Comparison of ENCODE assay signal across 15 cellular contexts in the genomic region with DNA sequence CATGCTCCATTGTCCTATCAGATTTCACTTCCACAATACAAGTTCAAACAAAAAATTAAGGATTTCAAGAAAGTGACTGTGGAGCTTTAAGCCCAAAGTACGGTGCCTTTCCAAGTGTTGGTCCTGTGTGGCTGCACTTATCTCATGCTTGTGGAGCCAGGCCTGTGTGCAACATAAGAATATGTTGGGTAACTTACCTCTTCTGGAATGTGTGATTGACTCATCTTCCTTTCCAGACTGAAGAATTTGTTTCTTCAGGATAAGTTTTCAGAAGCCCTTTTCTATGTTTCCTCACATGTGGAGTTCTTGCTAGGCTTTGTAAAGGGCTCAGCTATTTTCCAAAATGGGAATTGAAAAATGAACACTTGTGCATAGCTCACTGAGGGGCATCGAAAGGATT.
DNase-seq lines count a peak whose midpoint lies in the region; ATAC-seq and TF ChIP-seq lines count a peak whose summit lies in the region.
"Had no signal": no experiment of that assay in that cellular context is flagged by ENCODE, and none has a peak within 500 bp of the region (broad histone marks: within the 10 kb centered on the region; RNA-seq: fewer than 3 reads in every experiment).

No MANE protein-coding gene starts in this region.

- H3K36me3 ChIP-seq in right atrium auricular region (no peaks in the 10 kb centered on the region), adipocyte (ENCODE audit: control insufficient read depth, insufficient read depth, low read length, severe bottlenecking) (no peaks in the 10 kb centered on the region)

- H3K27ac ChIP-seq in right atrium auricular region (no peak overlapping the region), foreskin keratinocyte (peak overlapping the region; percentile 43)

- H3K9me3 ChIP-seq in right atrium auricular region (no peaks in the 10 kb centered on the region), adipocyte (ENCODE audit: control insufficient read depth, low read length) (no peaks in the 10 kb centered on the region)

- TF ChIP-seq CTCF in right atrium auricular region (IDR thresholded peaks at IDR 0.05) (no peak), foreskin keratinocyte (conservative IDR thresholded peaks at IDR 0.05) (no peak)

- intact Hi-C loops in Right ventricle myocardium superior (cut with DNase I) = no loop called here

- no peak overlapping the region for H3K4me3 ChIP-seq in right atrium auricular region
- peak overlapping the region; percentile 39 for H3K4me3 ChIP-seq in adipocyte (ENCODE audit: low read length)

- H3K9ac ChIP-seq in adipocyte (ENCODE audit: low read length) = peak overlapping the region; percentile 78

- ATAC-seq in Right ventricle myocardium superior (ENCODE audit: poor library complexity) (peak; percentile 34), foreskin keratinocyte (peak; percentile 47), HG02642 (IDR thresholded peaks at IDR 0.05; ENCODE audit: poor library complexity, unreplicated experiment) (no peak), left lobe of liver (no peak), HG03108 (IDR thresholded peaks at IDR 0.05; ENCODE audit: unreplicated experiment) (no peak)

- H3K4me1 ChIP-seq in right atrium auricular region (no peaks in the 10 kb centered on the region), adipocyte (ENCODE audit: control insufficient read depth, insufficient read depth, low read length) (peaks cover 48% of the 10 kb centered on the region), foreskin keratinocyte (peaks cover 42% of the 10 kb centered on the region)

- H3K27me3 ChIP-seq in right atrium auricular region (no peaks in the 10 kb centered on the region), adipocyte (replicated peaks; ENCODE audit: control insufficient read depth, insufficient read depth, low read length) (no peaks in the 10 kb centered on the region), foreskin keratinocyte (no peaks in the 10 kb centered on the region)

- DNase-seq in Right ventricle myocardium superior (no peak), right atrium auricular region (ENCODE audit: low spot score) (no peak), adipocyte (ENCODE audit: low read depth) (peak; percentile 83), foreskin keratinocyte (peak; percentile 75 to 86), left lobe of liver (ENCODE audit: low spot score) (no peak), HT-29 (ENCODE audit: low spot score) (no peak)
- DNase-seq: 8988T; activated naive CD8-positive, alpha-beta T cell treated with anti-CD3 and anti-CD28 coated beads for 36 hours; DMS79; effector memory CD4-positive, alpha-beta T cell; NCI-H2171 treated with DMSO at 0.1 percent for 48 hours; right cardiac atrium; RPMI8226 had no signal

Comparison
In these comparisons a context has a peak if more than half of its experiments do, and no peak if none do; other contexts are left out.
1. ATAC-seq: peak in Right ventricle myocardium superior (single experiment) and foreskin keratinocyte (single experiment); none in HG02642 (single experiment), left lobe of liver (single experiment) and HG03108 (single experiment).
2. DNase-seq: peak in adipocyte (single experiment) and foreskin keratinocyte (2 of 2); none in Right ventricle myocardium superior (single experiment), right atrium auricular region (single experiment), left lobe of liver (single experiment) and HT-29 (single experiment).